In the genomic region with DNA sequence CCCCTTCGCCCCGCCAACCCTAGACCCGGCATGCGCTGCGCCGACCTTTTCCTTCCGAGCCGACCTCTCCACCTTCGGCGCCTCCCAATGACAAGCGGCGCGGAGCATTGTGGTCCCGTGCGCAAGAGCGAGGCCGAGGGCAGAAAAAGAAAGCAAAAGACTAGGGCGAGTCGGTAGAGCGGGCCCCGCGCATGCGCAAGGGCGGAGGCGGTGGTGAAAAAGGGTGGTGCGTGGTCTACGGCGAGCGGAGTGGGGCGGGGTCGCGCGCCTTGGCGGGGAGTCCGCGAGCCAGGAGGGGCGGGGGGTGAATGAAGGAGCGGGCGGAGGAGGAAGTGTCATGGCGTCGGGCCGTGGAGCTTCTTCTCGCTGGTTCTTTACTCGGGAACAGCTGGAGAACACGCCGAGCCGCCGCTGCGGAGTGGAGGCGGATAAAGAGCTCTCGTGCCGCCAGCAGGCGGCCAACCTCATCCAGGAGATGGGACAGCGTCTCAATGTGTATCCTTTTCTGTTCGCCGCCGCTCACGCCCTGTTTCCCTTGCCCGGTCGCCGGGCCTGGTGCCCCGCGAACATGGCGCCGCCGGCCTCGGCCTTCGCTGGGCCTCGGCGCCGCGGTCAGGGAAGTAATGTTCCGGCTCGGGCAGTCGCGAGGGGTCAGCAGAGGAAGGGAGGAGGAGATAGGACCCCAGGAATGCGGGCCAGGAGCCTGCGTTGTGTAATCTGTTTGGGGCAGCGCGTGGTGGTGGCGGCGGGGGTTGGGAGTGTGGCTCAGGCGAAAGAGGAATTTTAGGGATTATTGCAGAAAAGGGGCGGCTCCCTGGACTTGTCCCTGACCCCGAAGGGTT, we compare ENCODE assay signal across 8 cellular contexts. TPM values are rescaled to one million over a fixed set of nuclear protein-coding genes. Genes with fewer than 3 reads are reported as not detected.
DNase-seq lines count a peak whose midpoint lies in the region; ATAC-seq and TF ChIP-seq lines count a peak whose summit lies in the region.

Gene CCNT2, plus strand, starts transcription at position 305 of the 842 bp plus-strand sequence. Its CDS starts 33 bp downstream, at position 338.

- peak within 1 kb of the TSS; percentile 99 for H3K27ac Mint-ChIP-seq in type B pancreatic cell

- peaks cover 0 to under 1% (median 0%) of the 10 kb centered on the region in 12 donors for H3K9me3 ChIP-seq in heart left ventricle

- H3K9me3 Mint-ChIP-seq in type B pancreatic cell = peaks cover 5% of the 10 kb centered on the region

- ATAC-seq in HG02870 (IDR thresholded peaks at IDR 0.05; ENCODE audit: unreplicated experiment) (peak; percentile 77), heart left ventricle (peak; percentile 94 to 95 (median 95))

- H3K4me1 Mint-ChIP-seq in type B pancreatic cell (ENCODE audit: unreplicated experiment) = peaks cover 9% of the 10 kb centered on the region

- peaks cover 8 to 51% (median 45%) of the 10 kb centered on the region in 12 donors for H3K4me1 ChIP-seq in heart left ventricle

- DNase-seq in GM13976 (ENCODE audit: low spot score) (peak; percentile 98), NCI-H146 treated with DMSO at 0.1 percent for 48 hours (lab: John Stamatoyannopoulos, UW; ENCODE audit: unreplicated experiment) (peak; percentile 99), amniotic epithelial cell (ENCODE audit: low read depth) (peak; percentile 98), heart left ventricle (peak; percentile 100), pons (ENCODE audit: low spot score) (peak; percentile 99), type B pancreatic cell (ENCODE audit: extremely low spot score, unreplicated experiment) (peak; percentile 100)

- no peak for TF ChIP-seq POLR2A in heart left ventricle (IDR thresholded peaks at IDR 0.05)

- H3K36me3 Mint-ChIP-seq in type B pancreatic cell = peaks cover 10% of the 10 kb centered on the region

- H3K27ac ChIP-seq in heart left ventricle = peak within 1 kb of the TSS; percentile 83 to 99 (median 98)

- 0% methylated on average over 55 to 85 of the region's 85 CpGs for WGBS in heart left ventricle, 4 donors

- H3K36me3 ChIP-seq in heart left ventricle = peaks cover 0 to 10% (median 0%) of the 10 kb centered on the region in 9 donors

- no peaks in the 10 kb centered on the region for H3K27me3 ChIP-seq in heart left ventricle

- H3K27me3 Mint-ChIP-seq in type B pancreatic cell = peaks cover 3% of the 10 kb centered on the region

- intact Hi-C loops in T-helper 1 cell treated with Interleukin-12 subunit alpha and Interleukin-12 subunit beta and Interleukin-4 antibody, amounts not matched to agents 30 ng/mL and 1 ng/mL, for 36 hours (cut with micrococcal nuclease) = loop anchor here (1.0 to 2.0 kb wide), 14 partner anchors 134 to 1466 kb away; partner anchors contain the start of genes DARS1, MCM6, RAB3GAP1 and UBXN4
- intact Hi-C loops in heart left ventricle (cut with DNase I) = loop anchor here in 3 of 10 donors (5.0 kb wide), 2 partner anchors 146 to 614 kb away; partner anchors contain the start of genes R3HDM1 (in 3 of the 3) and ZRANB3 (in 3 of the 3)

- peak within 1 kb of the TSS; percentile 56 to 95 (median 89) for H3K4me3 ChIP-seq in heart left ventricle

- in situ Hi-C loops in GM13976 (cut with MboI; ENCODE audit: low sequenced_read_pairs, unreplicated experiment) = no loop called here

- H3K4me3 Mint-ChIP-seq in type B pancreatic cell = peak within 1 kb of the TSS; percentile 96

- TF ChIP-seq CTCF in GM13976 (IDR thresholded peaks at IDR 0.05; ENCODE audit: borderline replicate concordance, control extremely low read depth, extremely low read depth, insufficient read depth, missing control alignments) (no peak), heart left ventricle (IDR thresholded peaks at IDR 0.05) (peak in 4 of 12 donors; percentile 6 to 28 (median 14)), type B pancreatic cell (conservative IDR thresholded peaks at IDR 0.05) (peak; percentile 22)

RNA-seq across cellular contexts. Expression of gene CCNT2, which starts in this region (rescaled TPM):
- total RNA-seq in T-helper 1 cell treated with Interleukin-12 subunit alpha and Interleukin-12 subunit beta and Interleukin-4 antibody, amounts not matched to agents 30 ng/mL and 1 ng/mL, for 36 hours = 46.6 and 49.7 TPM in 2 replicates
- total RNA-seq in heart left ventricle = 10 to 100 TPM; 11.9 to 26.8 (median 20.1) TPM
- 1 to 10 TPM; 6.7 to 8.6 TPM for polyA plus RNA-seq in heart left ventricle
- total RNA-seq in type B pancreatic cell (ENCODE audit: low replicate concordance) = 47.3 and 55.1 TPM in 2 replicates

Comparison
In these comparisons a context has a peak if more than half of its experiments do, and no peak if none do; other contexts are left out.
1. Peak in every context shown above with its lines: DNase-seq, ATAC-seq, H3K4me3 ChIP-seq and H3K27ac ChIP-seq.